1 cellular context compared by ENCODE assay signal in the genomic region with DNA sequence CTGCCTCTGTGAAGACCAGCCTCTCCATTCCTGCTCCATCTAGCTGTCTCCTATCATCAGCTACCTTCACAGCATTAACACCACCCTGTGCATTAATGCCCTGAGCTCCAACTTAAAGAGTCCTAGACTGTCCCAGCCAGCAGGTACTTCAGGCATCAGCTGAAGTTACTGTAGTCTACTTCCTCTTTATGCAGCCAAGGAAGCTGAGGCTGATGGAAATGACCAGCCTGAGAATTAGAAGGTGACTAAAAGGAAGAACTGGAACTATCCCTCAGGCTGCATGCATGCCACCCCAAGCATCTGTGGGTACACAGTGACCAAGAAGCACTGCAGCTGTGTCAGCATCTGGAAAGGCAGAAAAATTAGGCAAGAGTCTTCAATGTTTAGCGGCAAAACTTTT.
TF ChIP-seq lines count a peak whose summit lies in the region.

No MANE protein-coding gene starts in this region.

TF ChIP-seq in GM12878, 131 proteins besides CTCF, POLR2A, EP300 and RAD21:
- no peak for TF ChIP-seq PAX8 (IDR thresholded peaks at IDR 0.05)
- TF ChIP-seq, protein P1, sequence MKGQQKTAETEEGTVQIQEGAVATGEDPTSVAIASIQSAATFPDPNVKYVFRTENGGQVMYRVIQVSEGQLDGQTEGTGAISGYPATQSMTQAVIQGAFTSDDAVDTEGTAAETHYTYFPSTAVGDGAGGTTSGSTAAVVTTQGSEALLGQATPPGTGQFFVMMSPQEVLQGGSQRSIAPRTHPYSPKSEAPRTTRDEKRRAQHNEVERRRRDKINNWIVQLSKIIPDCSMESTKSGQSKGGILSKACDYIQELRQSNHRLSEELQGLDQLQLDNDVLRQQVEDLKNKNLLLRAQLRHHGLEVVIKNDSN (IDR thresholded peaks at IDR 0.05; ENCODE audit: borderline replicate concordance, extremely low read length, insufficient read depth, low read depth, low read length), result no peak
- TF ChIP-seq NR2C2 (IDR thresholded peaks at IDR 0.05; ENCODE audit: borderline replicate concordance, control insufficient read depth, insufficient read length, low read depth), result no peak
- TF ChIP-seq, protein P2, sequence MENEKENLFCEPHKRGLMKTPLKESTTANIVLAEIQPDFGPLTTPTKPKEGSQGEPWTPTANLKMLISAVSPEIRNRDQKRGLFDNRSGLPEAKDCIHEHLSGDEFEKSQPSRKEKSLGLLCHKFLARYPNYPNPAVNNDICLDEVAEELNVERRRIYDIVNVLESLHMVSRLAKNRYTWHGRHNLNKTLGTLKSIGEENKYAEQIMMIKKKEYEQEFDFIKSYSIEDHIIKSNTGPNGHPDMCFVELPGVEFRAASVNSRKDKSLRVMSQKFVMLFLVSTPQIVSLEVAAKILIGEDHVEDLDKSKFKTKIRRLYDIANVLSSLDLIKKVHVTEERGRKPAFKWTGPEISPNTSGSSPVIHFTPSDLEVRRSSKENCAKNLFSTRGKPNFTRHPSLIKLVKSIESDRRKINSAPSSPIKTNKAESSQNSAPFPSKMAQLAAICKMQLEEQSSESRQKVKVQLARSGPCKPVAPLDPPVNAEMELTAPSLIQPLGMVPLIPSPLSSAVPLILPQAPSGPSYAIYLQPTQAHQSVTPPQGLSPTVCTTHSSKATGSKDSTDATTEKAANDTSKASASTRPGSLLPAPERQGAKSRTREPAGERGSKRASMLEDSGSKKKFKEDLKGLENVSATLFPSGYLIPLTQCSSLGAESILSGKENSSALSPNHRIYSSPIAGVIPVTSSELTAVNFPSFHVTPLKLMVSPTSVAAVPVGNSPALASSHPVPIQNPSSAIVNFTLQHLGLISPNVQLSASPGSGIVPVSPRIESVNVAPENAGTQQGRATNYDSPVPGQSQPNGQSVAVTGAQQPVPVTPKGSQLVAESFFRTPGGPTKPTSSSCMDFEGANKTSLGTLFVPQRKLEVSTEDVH (IDR thresholded peaks at IDR 0.05; ENCODE audit: low read depth, partially characterized antibody), result no peak
- TF ChIP-seq NBN (IDR thresholded peaks at IDR 0.05), result no peak
- no peak for TF ChIP-seq RCOR1 (conservative IDR thresholded peaks at IDR 0.05; ENCODE audit: low read depth, low read length)
- no peak for TF ChIP-seq RUNX3 (IDR thresholded peaks at IDR 0.05; ENCODE audit: low read length)
- no peak for TF ChIP-seq CREM (IDR thresholded peaks at IDR 0.05; ENCODE audit: low read depth)
- TF ChIP-seq, protein P3, sequence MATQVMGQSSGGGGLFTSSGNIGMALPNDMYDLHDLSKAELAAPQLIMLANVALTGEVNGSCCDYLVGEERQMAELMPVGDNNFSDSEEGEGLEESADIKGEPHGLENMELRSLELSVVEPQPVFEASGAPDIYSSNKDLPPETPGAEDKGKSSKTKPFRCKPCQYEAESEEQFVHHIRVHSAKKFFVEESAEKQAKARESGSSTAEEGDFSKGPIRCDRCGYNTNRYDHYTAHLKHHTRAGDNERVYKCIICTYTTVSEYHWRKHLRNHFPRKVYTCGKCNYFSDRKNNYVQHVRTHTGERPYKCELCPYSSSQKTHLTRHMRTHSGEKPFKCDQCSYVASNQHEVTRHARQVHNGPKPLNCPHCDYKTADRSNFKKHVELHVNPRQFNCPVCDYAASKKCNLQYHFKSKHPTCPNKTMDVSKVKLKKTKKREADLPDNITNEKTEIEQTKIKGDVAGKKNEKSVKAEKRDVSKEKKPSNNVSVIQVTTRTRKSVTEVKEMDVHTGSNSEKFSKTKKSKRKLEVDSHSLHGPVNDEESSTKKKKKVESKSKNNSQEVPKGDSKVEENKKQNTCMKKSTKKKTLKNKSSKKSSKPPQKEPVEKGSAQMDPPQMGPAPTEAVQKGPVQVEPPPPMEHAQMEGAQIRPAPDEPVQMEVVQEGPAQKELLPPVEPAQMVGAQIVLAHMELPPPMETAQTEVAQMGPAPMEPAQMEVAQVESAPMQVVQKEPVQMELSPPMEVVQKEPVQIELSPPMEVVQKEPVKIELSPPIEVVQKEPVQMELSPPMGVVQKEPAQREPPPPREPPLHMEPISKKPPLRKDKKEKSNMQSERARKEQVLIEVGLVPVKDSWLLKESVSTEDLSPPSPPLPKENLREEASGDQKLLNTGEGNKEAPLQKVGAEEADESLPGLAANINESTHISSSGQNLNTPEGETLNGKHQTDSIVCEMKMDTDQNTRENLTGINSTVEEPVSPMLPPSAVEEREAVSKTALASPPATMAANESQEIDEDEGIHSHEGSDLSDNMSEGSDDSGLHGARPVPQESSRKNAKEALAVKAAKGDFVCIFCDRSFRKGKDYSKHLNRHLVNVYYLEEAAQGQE (IDR thresholded peaks at IDR 0.05; ENCODE audit: low read depth, low read length), result no peak
- TF ChIP-seq, protein P4, sequence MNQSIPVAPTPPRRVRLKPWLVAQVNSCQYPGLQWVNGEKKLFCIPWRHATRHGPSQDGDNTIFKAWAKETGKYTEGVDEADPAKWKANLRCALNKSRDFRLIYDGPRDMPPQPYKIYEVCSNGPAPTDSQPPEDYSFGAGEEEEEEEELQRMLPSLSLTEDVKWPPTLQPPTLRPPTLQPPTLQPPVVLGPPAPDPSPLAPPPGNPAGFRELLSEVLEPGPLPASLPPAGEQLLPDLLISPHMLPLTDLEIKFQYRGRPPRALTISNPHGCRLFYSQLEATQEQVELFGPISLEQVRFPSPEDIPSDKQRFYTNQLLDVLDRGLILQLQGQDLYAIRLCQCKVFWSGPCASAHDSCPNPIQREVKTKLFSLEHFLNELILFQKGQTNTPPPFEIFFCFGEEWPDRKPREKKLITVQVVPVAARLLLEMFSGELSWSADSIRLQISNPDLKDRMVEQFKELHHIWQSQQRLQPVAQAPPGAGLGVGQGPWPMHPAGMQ (IDR thresholded peaks at IDR 0.05; ENCODE audit: borderline replicate concordance), result no peak
- TF ChIP-seq, protein P5, sequence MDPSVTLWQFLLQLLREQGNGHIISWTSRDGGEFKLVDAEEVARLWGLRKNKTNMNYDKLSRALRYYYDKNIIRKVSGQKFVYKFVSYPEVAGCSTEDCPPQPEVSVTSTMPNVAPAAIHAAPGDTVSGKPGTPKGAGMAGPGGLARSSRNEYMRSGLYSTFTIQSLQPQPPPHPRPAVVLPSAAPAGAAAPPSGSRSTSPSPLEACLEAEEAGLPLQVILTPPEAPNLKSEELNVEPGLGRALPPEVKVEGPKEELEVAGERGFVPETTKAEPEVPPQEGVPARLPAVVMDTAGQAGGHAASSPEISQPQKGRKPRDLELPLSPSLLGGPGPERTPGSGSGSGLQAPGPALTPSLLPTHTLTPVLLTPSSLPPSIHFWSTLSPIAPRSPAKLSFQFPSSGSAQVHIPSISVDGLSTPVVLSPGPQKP (IDR thresholded peaks at IDR 0.05; ENCODE audit: low read depth, low read length), result no peak
- TF ChIP-seq, protein P6, sequence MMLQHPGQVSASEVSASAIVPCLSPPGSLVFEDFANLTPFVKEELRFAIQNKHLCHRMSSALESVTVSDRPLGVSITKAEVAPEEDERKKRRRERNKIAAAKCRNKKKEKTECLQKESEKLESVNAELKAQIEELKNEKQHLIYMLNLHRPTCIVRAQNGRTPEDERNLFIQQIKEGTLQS (IDR thresholded peaks at IDR 0.05; ENCODE audit: borderline replicate concordance, extremely low read depth, low read depth, low read length), result no peak
- no peak for TF ChIP-seq YY1 (IDR thresholded peaks at IDR 0.05; ENCODE audit: low read depth, low read length)
- TF ChIP-seq IKZF1 (conservative IDR thresholded peaks at IDR 0.05), result no peak
- no peak for TF ChIP-seq ZBED1 (IDR thresholded peaks at IDR 0.05; ENCODE audit: borderline replicate concordance)
- TF ChIP-seq TCF7 (IDR thresholded peaks at IDR 0.05; ENCODE audit: borderline replicate concordance), result no peak
- no peak for TF ChIP-seq NFYA (IDR thresholded peaks at IDR 0.05; ENCODE audit: borderline replicate concordance, low read depth, low read length)
- TF ChIP-seq SP1 (IDR thresholded peaks at IDR 0.05; ENCODE audit: low read depth, low read length), result no peak
- TF ChIP-seq ESRRA (IDR thresholded peaks at IDR 0.05; ENCODE audit: low read length), result no peak
TF ChIP-seq in GM12878: peak in this region for 0.
